9 cellular contexts compared by ENCODE assay signal in the genomic region with DNA sequence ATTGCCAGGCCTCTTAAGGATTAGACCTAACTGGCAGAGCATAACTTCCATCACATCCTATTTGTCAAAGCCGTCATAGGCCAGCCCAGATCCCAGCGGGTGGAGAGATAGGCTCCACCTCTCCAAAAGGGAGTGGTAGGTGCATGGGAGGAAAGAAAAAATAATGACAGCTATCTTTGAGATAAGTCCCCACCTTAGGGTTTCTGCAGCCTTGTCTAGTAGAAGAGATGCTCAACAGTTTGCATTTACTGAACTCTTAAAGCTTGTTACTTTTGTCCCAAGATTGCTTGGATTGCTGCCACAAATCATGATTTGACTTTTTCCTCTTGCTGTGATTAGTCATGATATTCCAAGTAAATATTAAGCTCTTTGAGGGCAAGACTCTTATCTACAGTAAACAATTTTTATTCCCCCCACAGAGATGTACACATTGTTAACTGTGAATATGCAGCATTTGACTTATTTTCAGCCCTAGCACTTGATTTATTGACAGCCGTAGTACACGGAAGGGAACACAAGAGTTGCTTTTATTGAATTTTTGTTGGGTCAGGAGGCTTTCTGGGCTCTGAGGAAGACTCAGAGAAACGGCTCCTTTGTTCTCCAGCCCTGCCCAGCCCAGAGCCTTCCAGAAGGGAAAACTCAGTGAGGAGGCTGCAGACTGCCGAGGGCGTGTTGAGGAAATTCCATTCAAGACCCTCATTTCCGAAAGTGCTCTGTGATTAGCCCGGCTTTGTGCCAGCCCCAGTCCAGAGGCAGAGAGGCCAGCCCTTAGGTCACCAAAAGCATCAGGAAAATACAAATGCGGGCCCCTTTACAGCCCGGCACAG.
DNase-seq lines count a peak whose midpoint lies in the region; ATAC-seq, FAIRE-seq and TF ChIP-seq lines count a peak whose summit lies in the region.
"Had no signal": no experiment of that assay in that cellular context is flagged by ENCODE, and none has a peak within 500 bp of the region (broad histone marks: within the 10 kb centered on the region; RNA-seq: fewer than 3 reads in every experiment).

No MANE protein-coding gene starts in this region.

- H3K9me3 ChIP-seq in A673 (ENCODE audit: low read depth, low read length, poor library complexity, severe bottlenecking) (no peaks in the 10 kb centered on the region), RWPE2 (ENCODE audit: severe bottlenecking) (no peaks in the 10 kb centered on the region)

- no peaks in the 10 kb centered on the region for H3K27me3 Mint-ChIP-seq in nephron (ENCODE audit: low read depth)

- H3K9me3 Mint-ChIP-seq in nephron = peaks cover 2% of the 10 kb centered on the region

- H3K27ac Mint-ChIP-seq in nephron = peak overlapping the region; percentile 97 to 98 (median 98)

- ATAC-seq in RWPE2 (ENCODE audit: low read depth) (no peak; the same call in 2 of the 3 replicates), HG03025 (IDR thresholded peaks at IDR 0.05; ENCODE audit: low FRiP score, unreplicated experiment) (no peak), HG03108 (IDR thresholded peaks at IDR 0.05; ENCODE audit: unreplicated experiment) (no peak), GM18873 (IDR thresholded peaks at IDR 0.05; ENCODE audit: low FRiP score, unreplicated experiment) (no peak)

- no TSS peak for BruUV-seq in A673 (replicated peaks; lab: Mats Ljungman, UMichigan)

- no peaks in the 10 kb centered on the region for H3K36me3 Mint-ChIP-seq in nephron (ENCODE audit: low read depth)

- H3K27me3 ChIP-seq in A673 (replicated peaks; ENCODE audit: insufficient read depth, low read depth, low read length, poor library complexity) (no peaks in the 10 kb centered on the region), RWPE2 (ENCODE audit: insufficient read depth, poor library complexity, severe bottlenecking) (no peaks in the 10 kb centered on the region)

- TF ChIP-seq CTCF in A673 (conservative IDR thresholded peaks at IDR 0.05; ENCODE audit: low read depth, low read length) (no peak), RWPE2 (IDR thresholded peaks at IDR 0.05; ENCODE audit: poor library complexity, severe bottlenecking) (no peak), foreskin fibroblast (IDR thresholded peaks at IDR 0.05; ENCODE audit: low read depth, low read length) (no peak), nephron (IDR thresholded peaks at IDR 0.05; ENCODE audit: unreplicated experiment in 3 of 3) (no peak)

- peak overlapping the region; percentile 10 for H3K27ac ChIP-seq in A673 (ENCODE audit: low read depth, low read length, poor library complexity, severe bottlenecking)
- peak overlapping the region; percentile 98 for H3K27ac ChIP-seq in RWPE2 (ENCODE audit: poor library complexity, severe bottlenecking)

- no peak for DNase-seq in A673 (ENCODE audit: low spot score)
- no peak for DNase-seq in RWPE2 (ENCODE audit: low spot score)
- DNase-seq in foreskin fibroblast = peak; percentile 28 to 62
- DNase-seq in RCC 7860 (ENCODE audit: low spot score) = no peak
- DNase-seq: KG1 had no signal

- no peak overlapping the region for H3K4me3 ChIP-seq in A673 (ENCODE audit: low read depth, low read length, poor library complexity, severe bottlenecking)
- no peak overlapping the region for H3K4me3 ChIP-seq in RWPE2 (ENCODE audit: severe bottlenecking)
- H3K4me3 ChIP-seq in foreskin fibroblast (ENCODE audit: low read depth in 1 of 2, low read length in 2 of 2) = no peak overlapping the region

- intact Hi-C loops in A673 (cut with micrococcal nuclease; ENCODE audit: unreplicated experiment) = loop anchor here (10.0 kb wide), 1 partner anchor 436 kb away; a partner anchor contains a TSS

- POLR2A ChIA-PET in A673 (lab: Charles Lee; ENCODE audit: low non-redundant PET) = interaction anchor here (0.7 kb wide), 1 partner anchor 11 kb away, joined by 7 read pairs; no protein-coding TSS in a partner anchor

- CTCF ChIA-PET in A673 (lab: Charles Lee) = no interaction called here

- FAIRE-seq in RCC 7860 (lab: Jason Lieb, UNC) = no peak

- H3K36me3 ChIP-seq in A673 (ENCODE audit: insufficient read depth, low read length, poor library complexity, severe bottlenecking) (no peaks in the 10 kb centered on the region), RWPE2 (ENCODE audit: low read depth) (no peaks in the 10 kb centered on the region)

- peaks cover 14% of the 10 kb centered on the region for H3K4me1 ChIP-seq in A673 (ENCODE audit: insufficient read depth, low read length, poor library complexity, severe bottlenecking)
- peaks cover 50% of the 10 kb centered on the region for H3K4me1 ChIP-seq in RWPE2 (ENCODE audit: insufficient read depth, poor library complexity, severe bottlenecking)

- H3K4me1 Mint-ChIP-seq in nephron = peaks cover 27% of the 10 kb centered on the region

- H3K4me3 Mint-ChIP-seq in nephron = no peak overlapping the region

Comparison
In these comparisons a context has a peak if more than half of its experiments do, and no peak if none do; other contexts are left out.
1. DNase-seq: peak in foreskin fibroblast (2 of 2); none in A673 (single experiment), RWPE2 (single experiment) and RCC 7860 (single experiment).